ENCODE assay signal across 19 cellular contexts in the genomic region with DNA sequence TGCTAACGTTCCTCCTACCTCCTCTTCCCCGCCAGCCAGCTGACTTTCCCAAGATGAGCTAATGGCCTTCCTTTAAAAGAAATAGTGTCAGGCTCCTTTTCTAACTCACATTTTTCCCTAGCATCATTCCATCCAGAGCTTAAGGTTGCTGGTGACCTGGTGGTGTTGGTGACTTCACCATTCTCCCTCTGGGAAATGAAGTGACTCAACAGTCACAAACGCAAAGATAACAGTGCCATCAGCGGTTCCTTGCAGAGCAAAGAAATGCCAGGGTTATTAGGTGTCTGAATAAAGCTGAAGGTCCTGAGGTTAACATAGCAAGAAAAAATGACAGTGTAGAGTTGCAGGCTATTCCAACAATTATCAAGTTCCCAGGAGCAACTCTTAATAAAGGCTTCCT.
DNase-seq lines count a peak whose midpoint lies in the region; ATAC-seq and TF ChIP-seq lines count a peak whose summit lies in the region.
"Had no signal": no experiment of that assay in that cellular context is flagged by ENCODE, and none has a peak within 500 bp of the region (broad histone marks: within the 10 kb centered on the region; RNA-seq: fewer than 3 reads in every experiment).

No MANE protein-coding gene starts in this region.

- H3K27me3 ChIP-seq in upper lobe of left lung = no peaks in the 10 kb centered on the region
- no peaks in the 10 kb centered on the region for H3K27me3 ChIP-seq in CD4-positive, alpha-beta memory T cell (ENCODE audit: insufficient read depth, low read length)
- H3K27me3 ChIP-seq: BE2C, ovary, thyroid gland had no signal

- no peak for TF ChIP-seq POLR2A in upper lobe of left lung (IDR thresholded peaks at IDR 0.05)

- CTCF ChIA-PET in CD4-positive, alpha-beta memory T cell (lab: Charles Lee; ENCODE audit: partially characterized antibody) = no interaction called here

- no peaks in the 10 kb centered on the region for H3K9me3 ChIP-seq in upper lobe of left lung
- no peaks in the 10 kb centered on the region for H3K9me3 ChIP-seq in CD4-positive, alpha-beta memory T cell (ENCODE audit: control insufficient read depth in 1 of 2, low read length in 2 of 2)
- H3K9me3 ChIP-seq: BE2C, ovary, thyroid gland had no signal

- H3K4me1 Mint-ChIP-seq in CD4-positive, alpha-beta memory T cell = peaks cover 30 to 56% (median 42%) of the 10 kb centered on the region in 4 donors

- H3K9me3 Mint-ChIP-seq in CD4-positive, alpha-beta memory T cell = peaks cover 0 to 3% (median 0%) of the 10 kb centered on the region in 8 donors

- H3K4me3 Mint-ChIP-seq in CD4-positive, alpha-beta memory T cell = no peak overlapping the region

- intact Hi-C loops in CD4-positive, alpha-beta memory T cell (cut with micrococcal nuclease) = no loop called here

- H3K36me3 ChIP-seq in upper lobe of left lung = no peaks in the 10 kb centered on the region
- H3K36me3 ChIP-seq in CD4-positive, alpha-beta memory T cell (ENCODE audit: insufficient read depth, low read length) = no peaks in the 10 kb centered on the region
- H3K36me3 ChIP-seq: BE2C, ovary, thyroid gland, WERI-Rb-1 had no signal

- H3K27ac Mint-ChIP-seq in CD4-positive, alpha-beta memory T cell = no peak overlapping the region

- DNase-seq in AG08395 (ENCODE audit: low spot score) (peak; percentile 75), HS-27A (ENCODE audit: low read depth) (peak; percentile 78), amniotic stem cell (lab: John Stamatoyannopoulos, UW) (peak; percentile 27), kidney glomerular epithelial cell (lab: John Stamatoyannopoulos, UW) (peak; percentile 78), ureter (ENCODE audit: low spot score) (no peak), upper lobe of left lung (no peak)
- no peak for DNase-seq in CD4-positive, alpha-beta memory T cell
- DNase-seq: BE2C, cerebellar nuclear complex, DMS79, erythroblast, NCI-H2029, NCI-H774, ovary, thyroid gland, WERI-Rb-1 had no signal

- H3K27me3 Mint-ChIP-seq in CD4-positive, alpha-beta memory T cell = peaks cover 0 to 1% of the 10 kb centered on the region in 2 donors

- POLR2A ChIA-PET in CD4-positive, alpha-beta memory T cell (lab: Charles Lee; ENCODE audit: partially characterized antibody) = no interaction called here

- H3K36me3 Mint-ChIP-seq in CD4-positive, alpha-beta memory T cell = no peaks in the 10 kb centered on the region
- H3K36me3 Mint-ChIP-seq: activated naive CD4-positive, alpha-beta T cell treated with anti-CD3 and anti-CD28 coated beads, Interleukin-2, amount 50 U/mL, for 72 hours had no signal

- no peak overlapping the region for H3K27ac ChIP-seq in upper lobe of left lung
- no peak overlapping the region for H3K27ac ChIP-seq in CD4-positive, alpha-beta memory T cell (ENCODE audit: low read depth, low read length)
- H3K27ac ChIP-seq: KMS-11, ovary, thyroid gland, WERI-Rb-1 had no signal

- H3K4me3 ChIP-seq in upper lobe of left lung = no peak overlapping the region
- no peak overlapping the region for H3K4me3 ChIP-seq in CD4-positive, alpha-beta memory T cell (ENCODE audit: low read length in 2 of 2)
- H3K4me3 ChIP-seq: ovary, thyroid gland had no signal

- WGBS in upper lobe of left lung, 2 donors = 83 to 87% methylated on average over 4 of the region's 4 CpGs

- ATAC-seq in HG03139 (IDR thresholded peaks at IDR 0.05; ENCODE audit: unreplicated experiment) = no peak
- ATAC-seq in upper lobe of left lung (ENCODE audit: low FRiP score in 2 of 2) = no peak
- ATAC-seq: activated naive CD4-positive, alpha-beta T cell treated with anti-CD3 and anti-CD28 coated beads, Interleukin-2, amount 50 U/mL, for 72 hours had no signal

- TF ChIP-seq CTCF in upper lobe of left lung (IDR thresholded peaks at IDR 0.05) = no peak

- no peak for TF ChIP-seq EP300 in upper lobe of left lung (IDR thresholded peaks at IDR 0.05)

- H3K4me1 ChIP-seq in upper lobe of left lung = peaks cover 6 to 13% (median 6%) of the 10 kb centered on the region in 4 donors
- peaks cover 26% of the 10 kb centered on the region for H3K4me1 ChIP-seq in CD4-positive, alpha-beta memory T cell (ENCODE audit: insufficient read depth, low read length)
- H3K4me1 ChIP-seq: BE2C, thyroid gland had no signal

Comparison
In these comparisons a context has a peak if more than half of its experiments do, and no peak if none do; other contexts are left out.
1. DNase-seq: peak in AG08395 (single experiment), HS-27A (single experiment), amniotic stem cell (single experiment) and kidney glomerular epithelial cell (single experiment); none in ureter (single experiment), upper lobe of left lung (0 of 2) and CD4-positive, alpha-beta memory T cell (0 of 5).